9 cellular contexts compared by ENCODE assay signal in genomic region chr5:51380603-51381207, GRCh38. TPM values are rescaled to one million over a fixed set of nuclear protein-coding genes. Genes with fewer than 3 reads are reported as not detected.
A peak's percentile ranks its signal among the peaks of the same experiment; 100 is the strongest.
DNase-seq lines count a peak whose midpoint lies in the region; ATAC-seq and TF ChIP-seq lines count a peak whose summit lies in the region.
"Had no signal": no experiment of that assay in that cellular context is flagged by ENCODE, and none has a peak within 500 bp of the region (broad histone marks: within the 10 kb centered on the region; RNA-seq: fewer than 3 reads in every experiment).

No MANE protein-coding gene starts in this region.

- no peak overlapping the region for H3K4me3 ChIP-seq in heart right ventricle
- no peak overlapping the region for H3K4me3 ChIP-seq in fibroblast of lung (replicated peaks in 1 of 4; ENCODE audit: control extremely low read depth in 1 of 4, insufficient read depth in 1 of 4, low read depth in 3 of 4, low read length in 4 of 4)
- H3K4me3 ChIP-seq in suprapubic skin, result no peak overlapping the region
- H3K4me3 ChIP-seq: lung had no signal

- H3K36me3 Mint-ChIP-seq in T-helper 17 cell (ENCODE audit: low read depth), result peaks cover 4% of the 10 kb centered on the region

- no peak overlapping the region for H3K4me2 ChIP-seq in fibroblast of lung (ENCODE audit: extremely low read depth, insufficient read depth, low read length)

- no peak for DNase-seq in heart right ventricle
- no peak for DNase-seq in Right ventricle myocardium inferior (ENCODE audit: missing footprints)
- DNase-seq in NCI-H524 treated with DMSO at 0.1 percent for 48 hours (lab: John Stamatoyannopoulos, UW), result peak; percentile 54
- peak in 1 of 2 donors; percentile 36 for DNase-seq in fibroblast of lung (ENCODE audit: low read depth in 2 of 2)
- DNase-seq in suprapubic skin (ENCODE audit: low spot score in 2 of 2), result no peak
- DNase-seq in T-helper 17 cell, result no peak

- no peak for ATAC-seq in heart right ventricle
- no peak for ATAC-seq in Right ventricle myocardium inferior
- ATAC-seq in HG02938 (IDR thresholded peaks at IDR 0.05; ENCODE audit: unreplicated experiment), result no peak
- ATAC-seq in T-helper 17 cell, result no peak
- no peak for ATAC-seq in GM18907 (IDR thresholded peaks at IDR 0.05; ENCODE audit: unreplicated experiment)

- H3K79me2 ChIP-seq in fibroblast of lung (ENCODE audit: control insufficient read depth, insufficient read depth, low read length), result no peaks in the 10 kb centered on the region

- TF ChIP-seq CTCF in heart right ventricle (IDR thresholded peaks at IDR 0.05) (peak in 6 of 9 donors; percentile 6 to 51 (median 36)), fibroblast of lung (conservative IDR thresholded peaks at IDR 0.05 in 1 of 2, IDR thresholded peaks at IDR 0.05 in 1 of 2; ENCODE audit: low read depth in 1 of 2, low read length in 2 of 2) (peak; percentile 43 to 72), suprapubic skin (IDR thresholded peaks at IDR 0.05) (peak in 1 of 2 donors; percentile 59)

- no peaks in the 10 kb centered on the region for H3K36me3 ChIP-seq in heart right ventricle
- no peaks in the 10 kb centered on the region for H3K36me3 ChIP-seq in fibroblast of lung (ENCODE audit: control insufficient read depth, insufficient read depth, low read length)
- H3K36me3 ChIP-seq in suprapubic skin, result no peaks in the 10 kb centered on the region

- no peaks in the 10 kb centered on the region for H4K20me1 ChIP-seq in fibroblast of lung (ENCODE audit: control insufficient read depth, extremely low read depth, insufficient read depth, low read length)

- H3K9me3 ChIP-seq in heart right ventricle (no peaks in the 10 kb centered on the region), fibroblast of lung (ENCODE audit: control insufficient read depth, insufficient read depth, low read depth, low read length) (no peaks in the 10 kb centered on the region), suprapubic skin (no peaks in the 10 kb centered on the region), T-helper 17 cell (ENCODE audit: control insufficient read depth, low read length, poor library complexity, severe bottlenecking) (no peaks in the 10 kb centered on the region)

- H3K4me1 ChIP-seq in heart right ventricle, result peaks cover 0 to 39% (median 12%) of the 10 kb centered on the region in 9 donors
- no peaks in the 10 kb centered on the region for H3K4me1 ChIP-seq in fibroblast of lung (ENCODE audit: control insufficient read depth, extremely low read depth, insufficient read depth, low read length)
- peaks cover 42% of the 10 kb centered on the region for H3K4me1 ChIP-seq in suprapubic skin

- H3K27ac Mint-ChIP-seq in T-helper 17 cell, result no peak overlapping the region

- peaks cover 3% of the 10 kb centered on the region for H3K4me1 Mint-ChIP-seq in T-helper 17 cell

- peaks cover 90% of the 10 kb centered on the region for H3K27me3 Mint-ChIP-seq in T-helper 17 cell

- WGBS in heart right ventricle, 2 donors, result 3 to 4% methylated on average over 7 of the region's 7 CpGs
- WGBS in suprapubic skin, result 8% methylated on average over 7 of the region's 7 CpGs

- TF ChIP-seq EP300 in suprapubic skin (IDR thresholded peaks at IDR 0.05), result no peak

- intact Hi-C loops in heart right ventricle (cut with DNase I), result no loop called here
- intact Hi-C loops in Right ventricle myocardium inferior (cut with DNase I), result no loop called here

- H3K9ac ChIP-seq in fibroblast of lung (ENCODE audit: insufficient read depth, low read length), result no peak overlapping the region

- H3K27me3 ChIP-seq in heart right ventricle, result peaks cover 0 to 100% (median 100%) of the 10 kb centered on the region in 7 donors
- peaks cover 25% of the 10 kb centered on the region for H3K27me3 ChIP-seq in fibroblast of lung (ENCODE audit: control insufficient read depth, insufficient read depth, low read length)
- peaks cover 96% of the 10 kb centered on the region for H3K27me3 ChIP-seq in suprapubic skin

- no peak overlapping the region for H2AFZ ChIP-seq in fibroblast of lung (ENCODE audit: low read length)

- H3K27ac ChIP-seq in heart right ventricle (no peak overlapping the region), fibroblast of lung (ENCODE audit: insufficient read depth, low read length) (no peak overlapping the region), suprapubic skin (no peak overlapping the region)

- no peak for TF ChIP-seq POLR2A in suprapubic skin (IDR thresholded peaks at IDR 0.05)

- no peak overlapping the region for H3K4me3 Mint-ChIP-seq in T-helper 17 cell

RNA-seq across cellular contexts. Expression of gene ISL1, which starts 2.5 kb away (rescaled TPM):
- total RNA-seq in heart right ventricle (not detected), Right ventricle myocardium inferior (not detected), fibroblast of lung (not detected in 2 replicates), suprapubic skin (1 to 10 TPM in 3 of 4 donors, not detected in 1; 1.1 to 3.3 (median 1.6) TPM), T-helper 17 cell (not detected)
- polyA plus RNA-seq in heart right ventricle (not detected), fibroblast of lung (0.07 TPM in 1 of 2 replicates, not detected in the other)
- not detected in 2 replicates for polyA plus RNA-seq in fibroblast of lung (2012)
- not detected in 2 replicates for polyA minus RNA-seq in fibroblast of lung (ENCODE audit: low replicate concordance)
